25 cellular contexts compared by ENCODE assay signal in the genomic region with DNA sequence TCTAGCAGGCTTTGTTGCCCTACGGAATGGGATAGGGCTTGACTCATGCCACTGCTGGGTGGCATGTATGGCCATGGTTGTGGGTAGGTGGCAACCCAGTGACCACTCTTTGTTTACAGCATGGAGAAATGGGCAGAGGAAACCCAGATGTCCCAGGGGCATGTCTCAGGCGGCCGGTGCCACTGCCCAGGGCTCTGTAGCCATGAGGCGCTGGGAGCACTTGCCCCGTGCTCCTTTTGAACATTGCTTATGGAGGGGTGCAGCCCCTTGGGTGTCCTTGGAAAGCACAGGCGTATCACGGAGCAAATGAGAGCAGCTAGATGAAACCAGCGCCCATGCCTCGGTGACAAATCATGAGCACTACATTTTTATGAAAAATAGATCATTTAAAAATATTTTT.
DNase-seq lines count a peak whose midpoint lies in the region; ATAC-seq and TF ChIP-seq lines count a peak whose summit lies in the region.
"Had no signal": no experiment of that assay in that cellular context is flagged by ENCODE, and none has a peak within 500 bp of the region (broad histone marks: within the 10 kb centered on the region; RNA-seq: fewer than 3 reads in every experiment).

No MANE protein-coding gene starts in this region.

- H3K36me3 ChIP-seq in heart left ventricle (peaks cover 0 to 4% (median 0%) of the 10 kb centered on the region in 9 donors), rectal smooth muscle tissue (ENCODE audit: control insufficient read depth, insufficient read depth, low read length) (no peaks in the 10 kb centered on the region), body of pancreas (replicated peaks in 1 of 2; ENCODE audit: insufficient read depth in 1 of 2, low read depth in 2 of 2) (no peaks in the 10 kb centered on the region)
- H3K36me3 ChIP-seq: BE2C, SJSA1 had no signal

- H3K4me1 ChIP-seq in heart left ventricle (peaks cover 0 to 53% (median 24%) of the 10 kb centered on the region in 12 donors), rectal smooth muscle tissue (ENCODE audit: control insufficient read depth, insufficient read depth, low read length) (peaks cover 14% of the 10 kb centered on the region), body of pancreas (no peaks in the 10 kb centered on the region)
- H3K4me1 ChIP-seq: BE2C had no signal

- WGBS in heart left ventricle, 4 donors = 96 to 98% (median 97%) methylated on average over 9 of the region's 9 CpGs
- WGBS in body of pancreas, 2 donors = 87 to 89% methylated on average over 9 of the region's 9 CpGs

- H3K27ac ChIP-seq in heart left ventricle (peak overlapping the region in 7 of 12 donors; percentile 72 to 93 (median 90)), rectal smooth muscle tissue (ENCODE audit: low read depth, low read length) (peak overlapping the region; percentile 66), body of pancreas (no peak overlapping the region)
- H3K27ac ChIP-seq: GM23248, PC-9, SJSA1 had no signal

- no peak for DNase-seq in heart left ventricle
- no peak for DNase-seq in Right ventricle myocardium inferior (ENCODE audit: missing footprints)
- peak; percentile 28 for DNase-seq in islet precursor cell
- no peak for DNase-seq in NCI-H2227 (lab: John Stamatoyannopoulos, UW; ENCODE audit: unreplicated experiment)
- DNase-seq in activated T-cell treated with anti-CD3 and anti-CD28 coated beads for 4 hours = no peak
- DNase-seq in body of pancreas = no peak
- DNase-seq in NCI-H1436 treated with DMSO at 0.1 percent for 48 hours (lab: John Stamatoyannopoulos, UW) = no peak
- DNase-seq: 8988T; ACHN; BE2C; CD8-positive, alpha-beta memory T cell; H7; Karpas-422; NCI-H1092 treated with DMSO at 0.1 percent for 48 hours; NCI-H146; NCI-H1930; NCI-H2107; NCI-H446; NCI-H524 treated with DMSO at 0.1 percent for 48 hours; NCI-H774; PC-9; Right ventricle myocardium superior had no signal

- ATAC-seq in heart left ventricle (no peak), Right ventricle myocardium inferior (no peak), body of pancreas (no peak)

- TF ChIP-seq POLR2A in heart left ventricle (IDR thresholded peaks at IDR 0.05) (no peak), body of pancreas (IDR thresholded peaks at IDR 0.05) (no peak)

- no peak overlapping the region for H3K9ac ChIP-seq in rectal smooth muscle tissue (ENCODE audit: low read length)
- H3K9ac ChIP-seq: GM23248 had no signal

- intact Hi-C loops in heart left ventricle (cut with DNase I) (loop anchor here in 2 of 10 donors (5.0 to 10.0 kb wide), 2 partner anchors 54 to 427 kb away; a partner anchor contains a TSS), Right ventricle myocardium inferior (cut with DNase I) (loop anchor here (5.0 kb wide), 1 partner anchor 114 kb away; no protein-coding TSS in a partner anchor), body of pancreas (cut with DNase I) (no loop called here)

- no peaks in the 10 kb centered on the region for H3K27me3 ChIP-seq in heart left ventricle
- H3K27me3 ChIP-seq in rectal smooth muscle tissue (ENCODE audit: control insufficient read depth, insufficient read depth, low read length) = no peaks in the 10 kb centered on the region
- H3K27me3 ChIP-seq in body of pancreas = no peaks in the 10 kb centered on the region
- H3K27me3 ChIP-seq: SJSA1 had no signal

- no peak overlapping the region for H3K4me3 ChIP-seq in heart left ventricle
- no peak overlapping the region for H3K4me3 ChIP-seq in rectal smooth muscle tissue (ENCODE audit: low read length)
- H3K4me3 ChIP-seq in body of pancreas = no peak overlapping the region
- H3K4me3 ChIP-seq: GM23248, PC-9, SJSA1 had no signal

- no peak for TF ChIP-seq CTCF in heart left ventricle (IDR thresholded peaks at IDR 0.05)
- no peak for TF ChIP-seq CTCF in body of pancreas (IDR thresholded peaks at IDR 0.05)

- H3K9me3 ChIP-seq in heart left ventricle (no peaks in the 10 kb centered on the region), body of pancreas (no peaks in the 10 kb centered on the region)
- H3K9me3 ChIP-seq: BE2C, SJSA1 had no signal

Comparison
In these comparisons a context has a peak if more than half of its experiments do, and no peak if none do; other contexts are left out.
1. H3K27ac ChIP-seq: peak in heart left ventricle (7 of 12) and rectal smooth muscle tissue (single experiment); none in body of pancreas (0 of 4).